Comparison of ENCODE assay signal across 37 cellular contexts in genomic region chr20:44005661-44006060, GRCh38.
"Had no signal": no experiment of that assay in that cellular context is flagged by ENCODE, and none has a peak within 500 bp of the region (broad histone marks: within the 10 kb centered on the region; RNA-seq: fewer than 3 reads in every experiment).

No MANE protein-coding gene starts in this region.

- H3K36me3 ChIP-seq: adrenal gland, ascending aorta, brain microvascular endothelial cell, breast epithelium, cardiac muscle cell had no signal

- H3K27me3 Mint-ChIP-seq: activated naive CD4-positive, alpha-beta T cell treated with anti-CD3 and anti-CD28 coated beads, Interleukin-2, amount 50 U/mL, for 24 hours had no signal

- H3K9me3 Mint-ChIP-seq: activated naive CD4-positive, alpha-beta T cell treated with anti-CD3 and anti-CD28 coated beads for 36 hours; activated naive CD4-positive, alpha-beta T cell treated with anti-CD3 and anti-CD28 coated beads, Interleukin-2, amount 10 ng/mL, durations not matched to agents 7 days and 5 days; activated naive CD4-positive, alpha-beta T cell treated with anti-CD3 and anti-CD28 coated beads, Interleukin-2, amount 50 U/mL, for 24 hours; activated naive CD8-positive, alpha-beta T cell treated with anti-CD3 and anti-CD28 coated beads for 36 hours; activated naive CD8-positive, alpha-beta T cell treated with anti-CD3 and anti-CD28 coated beads, Interleukin-2, amount 10 ng/mL, durations not matched to agents 7 days and 5 days; activated naive CD8-positive, alpha-beta T cell treated with anti-CD3 and anti-CD28 coated beads, Interleukin-2, amount 50 U/mL, for 24 hours; activated T-cell treated with anti-CD3 and anti-CD28 coated beads, Interleukin-2, amount 50 U/mL, for 24 hours; activated T-cell treated with anti-CD3 and anti-CD28 coated beads, Interleukin-2, amount 50 U/mL, for 4 hours; activated T-cell treated with anti-CD3 and anti-CD28 coated beads, Interleukin-2, amount 50 U/mL, for 72 hours; activated T-helper 17 cell treated with anti-CD3 and anti-CD28 coated beads, Interleukin-2, amount 50 U/mL, for 72 hours; activated T-helper 2 cell treated with anti-CD3 and anti-CD28 coated beads, Interferon-gamma antibody, Interleukin-2, Interleukin-4, amounts not matched to agents 10 μg/mL and 5 μg/mL and 100 μg/mL, durations not matched to agents 14 hours and 24 hours and 36 hours; central memory CD8-positive, alpha-beta T cell had no signal

- H3K4me3 ChIP-seq: adrenal gland, ascending aorta, body of pancreas, breast epithelium, cardiac muscle cell had no signal

- H3K27me3 ChIP-seq: adrenal gland, ascending aorta, body of pancreas, brain microvascular endothelial cell, cardiac muscle cell had no signal

- H3K36me3 Mint-ChIP-seq: activated naive CD4-positive, alpha-beta T cell treated with anti-CD3 and anti-CD28 coated beads, Interleukin-2, amount 10 ng/mL, durations not matched to agents 7 days and 5 days; activated naive CD4-positive, alpha-beta T cell treated with anti-CD3 and anti-CD28 coated beads, Interleukin-2, amount 50 U/mL, for 24 hours; activated naive CD4-positive, alpha-beta T cell treated with anti-CD3 and anti-CD28 coated beads, Interleukin-2, amount 50 U/mL, for 72 hours; activated naive CD8-positive, alpha-beta T cell; activated naive CD8-positive, alpha-beta T cell treated with anti-CD3 and anti-CD28 coated beads for 36 hours; activated naive CD8-positive, alpha-beta T cell treated with anti-CD3 and anti-CD28 coated beads, Interleukin-2, amount 10 ng/mL, durations not matched to agents 7 days and 5 days had no signal

- H3K4me1 ChIP-seq: adrenal gland, ascending aorta, body of pancreas, breast epithelium had no signal

- H3K27ac Mint-ChIP-seq: activated naive CD4-positive, alpha-beta T cell treated with anti-CD3 and anti-CD28 coated beads for 36 hours; activated naive CD4-positive, alpha-beta T cell treated with anti-CD3 and anti-CD28 coated beads, Interleukin-2, amount 10 ng/mL, durations not matched to agents 7 days and 5 days; activated naive CD4-positive, alpha-beta T cell treated with anti-CD3 and anti-CD28 coated beads, Interleukin-2, amount 50 U/mL, for 24 hours; activated naive CD4-positive, alpha-beta T cell treated with anti-CD3 and anti-CD28 coated beads, Interleukin-2, amount 50 U/mL, for 72 hours; activated naive CD8-positive, alpha-beta T cell; activated naive CD8-positive, alpha-beta T cell treated with anti-CD3 and anti-CD28 coated beads for 36 hours; activated naive CD8-positive, alpha-beta T cell treated with anti-CD3 and anti-CD28 coated beads, Interleukin-2, amount 10 ng/mL, durations not matched to agents 7 days and 5 days; activated naive CD8-positive, alpha-beta T cell treated with anti-CD3 and anti-CD28 coated beads, Interleukin-2, amount 50 U/mL, for 24 hours; activated T-cell treated with anti-CD3 and anti-CD28 coated beads, Interleukin-2, amount 50 U/mL, for 24 hours; activated T-cell treated with anti-CD3 and anti-CD28 coated beads, Interleukin-2, amount 50 U/mL, for 72 hours; activated T-helper 1 cell treated with anti-CD3 and anti-CD28 coated beads, Interleukin-12 subunit alpha, Interleukin-12 subunit beta, Interleukin-2, Interleukin-4 antibody, amounts not matched to agents 30 ng/mL and 10 ng/mL and 1 ng/mL, durations not matched to agents 14 hours and 24 hours and 36 hours; activated T-helper 17 cell treated with anti-CD3 and anti-CD28 coated beads, Interleukin-2, amount 50 U/mL, for 72 hours; activated T-helper 2 cell treated with anti-CD3 and anti-CD28 coated beads, Interferon-gamma antibody, Interleukin-2, Interleukin-4, amounts not matched to agents 10 μg/mL and 5 μg/mL and 100 μg/mL, durations not matched to agents 14 hours and 24 hours and 36 hours; brain had no signal

- H3K27ac ChIP-seq: adrenal gland, ascending aorta, body of pancreas, brain microvascular endothelial cell, breast epithelium, cardiac muscle cell had no signal

- H3K9me3 ChIP-seq: adrenal gland, ascending aorta, body of pancreas, breast epithelium had no signal

- DNase-seq: activated effector memory CD4-positive, alpha-beta T cell treated with anti-CD3 and anti-CD28 coated beads, Interleukin-2, amount 50 U/mL, for 16 hours; activated effector memory CD4-positive, alpha-beta T cell treated with Interleukin-2 at 50 U/mL for 16 hours; activated gamma-delta T cell; activated gamma-delta T cell treated with Interleukin-2 at 50 U/mL for 16 hours; activated naive CD4-positive, alpha-beta T cell; activated naive CD4-positive, alpha-beta T cell treated with anti-CD3 and anti-CD28 coated beads for 36 hours; activated naive CD4-positive, alpha-beta T cell treated with anti-CD3 and anti-CD28 coated beads, Interleukin-2, amount 10 ng/mL, durations not matched to agents 7 days and 5 days; activated naive CD4-positive, alpha-beta T cell treated with anti-CD3 and anti-CD28 coated beads, Interleukin-2, amount 50 U/mL, for 16 hours; activated naive CD4-positive, alpha-beta T cell treated with Interleukin-2 at 50 U/mL for 16 hours; activated naive CD8-positive, alpha-beta T cell treated with anti-CD3 and anti-CD28 coated beads for 36 hours; activated naive CD8-positive, alpha-beta T cell treated with anti-CD3 and anti-CD28 coated beads, Interleukin-2, amount 10 ng/mL, durations not matched to agents 7 days and 5 days; activated naive CD8-positive, alpha-beta T cell treated with anti-CD3 and anti-CD28 coated beads, Interleukin-2, amount 50 U/mL, for 24 hours; activated T-cell treated with anti-CD3 and anti-CD28 coated beads, Interleukin-2, amount 50 U/mL, for 24 hours; activated T-cell treated with anti-CD3 and anti-CD28 coated beads, Interleukin-2, amount 50 U/mL, for 4 hours; activated T-cell treated with anti-CD3 and anti-CD28 coated beads, Interleukin-2, amount 50 U/mL, for 48 hours; activated T-cell treated with anti-CD3 and anti-CD28 coated beads, Interleukin-2, amount 50 U/mL, for 72 hours; amniotic stem cell; amygdala; anterior cingulate cortex; aorta; body of pancreas; brain microvascular endothelial cell; caudate nucleus; central memory CD4-positive, alpha-beta T cell; cerebellar nuclear complex had no signal

- H3K4me3 Mint-ChIP-seq: activated naive CD4-positive, alpha-beta T cell treated with anti-CD3 and anti-CD28 coated beads for 36 hours; activated naive CD4-positive, alpha-beta T cell treated with anti-CD3 and anti-CD28 coated beads, Interleukin-2, amount 10 ng/mL, durations not matched to agents 7 days and 5 days; activated naive CD4-positive, alpha-beta T cell treated with anti-CD3 and anti-CD28 coated beads, Interleukin-2, amount 50 U/mL, for 24 hours; activated naive CD8-positive, alpha-beta T cell; activated naive CD8-positive, alpha-beta T cell treated with anti-CD3 and anti-CD28 coated beads for 36 hours; activated naive CD8-positive, alpha-beta T cell treated with anti-CD3 and anti-CD28 coated beads, Interleukin-2, amount 10 ng/mL, durations not matched to agents 7 days and 5 days; activated naive CD8-positive, alpha-beta T cell treated with anti-CD3 and anti-CD28 coated beads, Interleukin-2, amount 50 U/mL, for 24 hours; activated T-cell treated with anti-CD3 and anti-CD28 coated beads, Interleukin-2, amount 50 U/mL, for 24 hours; activated T-cell treated with anti-CD3 and anti-CD28 coated beads, Interleukin-2, amount 50 U/mL, for 4 hours; activated T-cell treated with anti-CD3 and anti-CD28 coated beads, Interleukin-2, amount 50 U/mL, for 72 hours; activated T-helper 1 cell treated with anti-CD3 and anti-CD28 coated beads, Interleukin-12 subunit alpha, Interleukin-12 subunit beta, Interleukin-2, Interleukin-4 antibody, amounts not matched to agents 30 ng/mL and 10 ng/mL and 1 ng/mL, durations not matched to agents 14 hours and 24 hours and 36 hours; activated T-helper 17 cell treated with anti-CD3 and anti-CD28 coated beads, Interleukin-2, amount 50 U/mL, for 72 hours; brain; central memory CD8-positive, alpha-beta T cell had no signal
